Comparison of ENCODE assay signal across 13 cellular contexts in genomic region chr3:15989419-15989818, GRCh38.
DNase-seq lines count a peak whose midpoint lies in the region; ATAC-seq and TF ChIP-seq lines count a peak whose summit lies in the region.
"Had no signal": no experiment of that assay in that cellular context is flagged by ENCODE, and none has a peak within 500 bp of the region (broad histone marks: within the 10 kb centered on the region; RNA-seq: fewer than 3 reads in every experiment).

No MANE protein-coding gene starts in this region.

- no peak for ATAC-seq in foreskin keratinocyte
- ATAC-seq in HG02571 (IDR thresholded peaks at IDR 0.05; ENCODE audit: unreplicated experiment): no peak
- ATAC-seq: stimulated activated naive CD8-positive, alpha-beta T cell treated with anti-CD3 and anti-CD28 coated beads, Interleukin-15, amount 100 ng/mL, for 72 hours; WTC11 had no signal

- H3K27ac ChIP-seq in VCaP: no peak overlapping the region
- H3K27ac ChIP-seq in foreskin keratinocyte: no peak overlapping the region

- peaks cover 3% of the 10 kb centered on the region for H3K4me1 ChIP-seq in foreskin keratinocyte

- peak; percentile 3 to 37 for DNase-seq in AML-193 (lab: John Stamatoyannopoulos, UW)
- peak; percentile 19 for DNase-seq in H4 (ENCODE audit: low spot score)
- no peak for DNase-seq in foreskin keratinocyte
- DNase-seq in hippocampal formation (lab: John Stamatoyannopoulos, UW): no peak
- DNase-seq in OCI-M1 (lab: John Stamatoyannopoulos, UW): no peak
- no peak for DNase-seq in SHP77 (lab: John Stamatoyannopoulos, UW)
- DNase-seq: CD4-positive, alpha-beta memory T cell; MV-4-11; NCI-H510A treated with DMSO at 0.1 percent for 48 hours; stimulated activated naive CD8-positive, alpha-beta T cell treated with anti-CD3 and anti-CD28 coated beads, Interleukin-15, amount 100 ng/mL, for 72 hours had no signal

- no peaks in the 10 kb centered on the region for H3K27me3 ChIP-seq in foreskin keratinocyte

- peak; percentile 37 for TF ChIP-seq CTCF in VCaP (conservative IDR thresholded peaks at IDR 0.05)
- TF ChIP-seq CTCF in foreskin keratinocyte (conservative IDR thresholded peaks at IDR 0.05): peak; percentile 54

Comparison
In these comparisons a context has a peak if more than half of its experiments do, and no peak if none do; other contexts are left out.
1. DNase-seq: peak in AML-193 (2 of 2) and H4 (single experiment); none in foreskin keratinocyte (0 of 2), hippocampal formation (0 of 2), OCI-M1 (single experiment) and SHP77 (0 of 2).